ENCODE assay signal across 12 cellular contexts in genomic region chr16:47970291-47970931, GRCh38.
A peak's percentile ranks its signal among the peaks of the same experiment; 100 is the strongest.
DNase-seq lines count a peak whose midpoint lies in the region; ATAC-seq, FAIRE-seq and TF ChIP-seq lines count a peak whose summit lies in the region.
"Had no signal": no experiment of that assay in that cellular context is flagged by ENCODE, and none has a peak within 500 bp of the region (broad histone marks: within the 10 kb centered on the region; RNA-seq: fewer than 3 reads in every experiment).

No MANE protein-coding gene starts in this region.

- no peak overlapping the region for H3K4me3 Mint-ChIP-seq in activated T-cell treated with anti-CD3 and anti-CD28 coated beads, Interleukin-2, amount 50 U/mL, for 24 hours
- H3K4me3 Mint-ChIP-seq in activated CD4-positive, alpha-beta T cell treated with anti-CD3 and anti-CD28 coated beads, Interleukin-2, amount 10 ng/mL, durations not matched to agents 7 days and 5 days, result no peak overlapping the region

- 0% methylated on average over 2 of the region's 2 CpGs for WGBS in GM12878 (ENCODE audit: insufficient coverage, insufficient replicate concordance, low lambda C conversion rate, missing lambda C conversion rate)

- intact Hi-C loops in GM12878 (cut with micrococcal nuclease; ENCODE audit: unreplicated experiment), result no loop called here

- H3K27me3 ChIP-seq in GM12878 (replicated peaks in 1 of 2; ENCODE audit: control insufficient read depth in 2 of 2, insufficient read depth in 2 of 2, low read length in 1 of 2), result no peaks in the 10 kb centered on the region
- H3K27me3 ChIP-seq: tibial nerve had no signal

- RAD21 ChIA-PET in GM12878 (lab: Charles Lee; ENCODE audit: unreplicated experiment), result no interaction called here

- H3K4me1 ChIP-seq in GM12878 (ENCODE audit: control insufficient read depth, insufficient read depth, low read length), result no peaks in the 10 kb centered on the region
- H3K4me1 ChIP-seq: tibial nerve had no signal

- BruUV-seq in GM12878 (replicated peaks; lab: Mats Ljungman, UMichigan), result no TSS peak

- CTCF ChIA-PET in GM12878 (lab: Yijun Ruan, JAX), result no interaction called here
- CTCF ChIA-PET in activated CD4-positive, alpha-beta T cell treated with anti-CD3 and anti-CD28 coated beads, Interleukin-2, amount 10 ng/mL, durations not matched to agents 7 days and 5 days (lab: Charles Lee), result no interaction called here

- no peaks in the 10 kb centered on the region for H3K9me3 ChIP-seq in GM12878 (replicated peaks; ENCODE audit: control insufficient read depth, insufficient read depth, low read length)
- H3K9me3 ChIP-seq: tibial nerve had no signal

- no peak for TF ChIP-seq RAD21 in GM12878 (IDR thresholded peaks at IDR 0.05; ENCODE audit: insufficient read depth, low read depth, low read length)

- FAIRE-seq in GM12878 (lab: Jason Lieb, UNC), result no peak

- ATAC-seq in GM12878, result no peak
- peak; percentile 37 for ATAC-seq in left lobe of liver
- no peak for ATAC-seq in HG03159 (IDR thresholded peaks at IDR 0.05; ENCODE audit: unreplicated experiment)

- no peaks in the 10 kb centered on the region for H3K36me3 Mint-ChIP-seq in activated T-cell treated with anti-CD3 and anti-CD28 coated beads, Interleukin-2, amount 50 U/mL, for 24 hours (ENCODE audit: low read depth)
- H3K36me3 Mint-ChIP-seq in activated CD4-positive, alpha-beta T cell treated with anti-CD3 and anti-CD28 coated beads, Interleukin-2, amount 10 ng/mL, durations not matched to agents 7 days and 5 days (ENCODE audit: low read depth), result no peaks in the 10 kb centered on the region

- in situ Hi-C loops in GM12878 (cut with MboI), result no loop called here

- DNase-seq in ELR (ENCODE audit: low read depth), result peak; percentile 60
- peak; percentile 78 for DNase-seq in M059J (ENCODE audit: low read depth)
- no peak for DNase-seq in GM12878 (ENCODE audit: low read depth, low spot score)
- DNase-seq in left lobe of liver (ENCODE audit: low spot score), result no peak
- no peak for DNase-seq in activated T-cell treated with anti-CD3 and anti-CD28 coated beads, Interleukin-2, amount 50 U/mL, for 24 hours
- no peak for DNase-seq in activated CD4-positive, alpha-beta T cell treated with anti-CD3 and anti-CD28 coated beads, Interleukin-2, amount 10 ng/mL, durations not matched to agents 7 days and 5 days
- no peak for DNase-seq in NCI-H2081 (lab: John Stamatoyannopoulos, UW)
- DNase-seq: NCI-H187 treated with DMSO at 0.1 percent for 48 hours; stimulated activated CD4-positive, alpha-beta T cell treated with anti-CD3 and anti-CD28 coated beads, Interleukin-4, amount 100 ng/mL, for 4 hours had no signal

- H4K20me1 ChIP-seq in GM12878 (ENCODE audit: control insufficient read depth, insufficient read depth), result no peaks in the 10 kb centered on the region

- H3K27ac Mint-ChIP-seq in activated T-cell treated with anti-CD3 and anti-CD28 coated beads, Interleukin-2, amount 50 U/mL, for 24 hours, result no peak overlapping the region
- no peak overlapping the region for H3K27ac Mint-ChIP-seq in activated CD4-positive, alpha-beta T cell treated with anti-CD3 and anti-CD28 coated beads, Interleukin-2, amount 10 ng/mL, durations not matched to agents 7 days and 5 days

- H3K36me3 ChIP-seq in GM12878 (ENCODE audit: control insufficient read depth in 2 of 2, insufficient read depth in 2 of 2, low read length in 1 of 2), result no peaks in the 10 kb centered on the region
- H3K36me3 ChIP-seq: tibial nerve had no signal

- no peaks in the 10 kb centered on the region for H3K79me2 ChIP-seq in GM12878 (ENCODE audit: control insufficient read depth, insufficient read depth, low read length)

- no peak overlapping the region for H2AFZ ChIP-seq in GM12878 (ENCODE audit: control insufficient read depth, low read depth, low read length)

- POLR2A ChIA-PET in GM12878 (lab: Charles Lee), result no interaction called here
- POLR2A ChIA-PET in activated CD4-positive, alpha-beta T cell treated with anti-CD3 and anti-CD28 coated beads, Interleukin-2, amount 10 ng/mL, durations not matched to agents 7 days and 5 days (lab: Charles Lee), result no interaction called here

- SMC1A ChIA-PET in GM12878 (lab: Charles Lee; ENCODE audit: uncharacterized antibody, unreplicated experiment), result no interaction called here

- no peak overlapping the region for H3K4me2 ChIP-seq in GM12878 (ENCODE audit: control insufficient read depth, insufficient read depth)

- no peak overlapping the region for H3K27ac ChIP-seq in GM12878 (ENCODE audit: control insufficient read depth, insufficient read depth)
- H3K27ac ChIP-seq: epithelial cell of prostate, tibial nerve had no signal

- H3K4me3 ChIP-seq in GM12878, result no peak overlapping the region
- H3K4me3 ChIP-seq: tibial nerve had no signal

- H3K27me3 Mint-ChIP-seq in activated T-cell treated with anti-CD3 and anti-CD28 coated beads, Interleukin-2, amount 50 U/mL, for 24 hours, result no peaks in the 10 kb centered on the region
- no peaks in the 10 kb centered on the region for H3K27me3 Mint-ChIP-seq in activated CD4-positive, alpha-beta T cell treated with anti-CD3 and anti-CD28 coated beads, Interleukin-2, amount 10 ng/mL, durations not matched to agents 7 days and 5 days

- TF ChIP-seq CTCF in GM12878 (IDR thresholded peaks at IDR 0.05 in 2 of 3, conservative IDR thresholded peaks at IDR 0.05 in 1 of 3; ENCODE audit: control insufficient read depth in 2 of 3, extremely low read depth in 1 of 3, insufficient read depth in 1 of 3, low read depth in 3 of 3, low read length in 3 of 3), result no peak

- H3K9me3 Mint-ChIP-seq in activated T-cell treated with anti-CD3 and anti-CD28 coated beads, Interleukin-2, amount 50 U/mL, for 24 hours, result no peaks in the 10 kb centered on the region
- H3K9me3 Mint-ChIP-seq in activated CD4-positive, alpha-beta T cell treated with anti-CD3 and anti-CD28 coated beads, Interleukin-2, amount 10 ng/mL, durations not matched to agents 7 days and 5 days, result no peaks in the 10 kb centered on the region

- TF ChIP-seq POLR2A in GM12878 (IDR thresholded peaks at IDR 0.05; ENCODE audit: low read depth, low read length), result no peak

- H3K9ac ChIP-seq in GM12878 (ENCODE audit: control insufficient read depth, insufficient read depth, low read length), result no peak overlapping the region

- H3K4me1 Mint-ChIP-seq in activated T-cell treated with anti-CD3 and anti-CD28 coated beads, Interleukin-2, amount 50 U/mL, for 24 hours (ENCODE audit: low read depth), result no peaks in the 10 kb centered on the region
- no peaks in the 10 kb centered on the region for H3K4me1 Mint-ChIP-seq in activated CD4-positive, alpha-beta T cell treated with anti-CD3 and anti-CD28 coated beads, Interleukin-2, amount 10 ng/mL, durations not matched to agents 7 days and 5 days

- TF ChIP-seq EP300 in GM12878 (IDR thresholded peaks at IDR 0.05; ENCODE audit: borderline replicate concordance in 1 of 2, control insufficient read depth in 1 of 2, low read depth in 2 of 2, low read length in 2 of 2), result no peak

TF ChIP-seq in GM12878, 131 proteins besides CTCF, POLR2A, EP300 and RAD21:
- TF ChIP-seq, protein P1, sequence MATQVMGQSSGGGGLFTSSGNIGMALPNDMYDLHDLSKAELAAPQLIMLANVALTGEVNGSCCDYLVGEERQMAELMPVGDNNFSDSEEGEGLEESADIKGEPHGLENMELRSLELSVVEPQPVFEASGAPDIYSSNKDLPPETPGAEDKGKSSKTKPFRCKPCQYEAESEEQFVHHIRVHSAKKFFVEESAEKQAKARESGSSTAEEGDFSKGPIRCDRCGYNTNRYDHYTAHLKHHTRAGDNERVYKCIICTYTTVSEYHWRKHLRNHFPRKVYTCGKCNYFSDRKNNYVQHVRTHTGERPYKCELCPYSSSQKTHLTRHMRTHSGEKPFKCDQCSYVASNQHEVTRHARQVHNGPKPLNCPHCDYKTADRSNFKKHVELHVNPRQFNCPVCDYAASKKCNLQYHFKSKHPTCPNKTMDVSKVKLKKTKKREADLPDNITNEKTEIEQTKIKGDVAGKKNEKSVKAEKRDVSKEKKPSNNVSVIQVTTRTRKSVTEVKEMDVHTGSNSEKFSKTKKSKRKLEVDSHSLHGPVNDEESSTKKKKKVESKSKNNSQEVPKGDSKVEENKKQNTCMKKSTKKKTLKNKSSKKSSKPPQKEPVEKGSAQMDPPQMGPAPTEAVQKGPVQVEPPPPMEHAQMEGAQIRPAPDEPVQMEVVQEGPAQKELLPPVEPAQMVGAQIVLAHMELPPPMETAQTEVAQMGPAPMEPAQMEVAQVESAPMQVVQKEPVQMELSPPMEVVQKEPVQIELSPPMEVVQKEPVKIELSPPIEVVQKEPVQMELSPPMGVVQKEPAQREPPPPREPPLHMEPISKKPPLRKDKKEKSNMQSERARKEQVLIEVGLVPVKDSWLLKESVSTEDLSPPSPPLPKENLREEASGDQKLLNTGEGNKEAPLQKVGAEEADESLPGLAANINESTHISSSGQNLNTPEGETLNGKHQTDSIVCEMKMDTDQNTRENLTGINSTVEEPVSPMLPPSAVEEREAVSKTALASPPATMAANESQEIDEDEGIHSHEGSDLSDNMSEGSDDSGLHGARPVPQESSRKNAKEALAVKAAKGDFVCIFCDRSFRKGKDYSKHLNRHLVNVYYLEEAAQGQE (IDR thresholded peaks at IDR 0.05; ENCODE audit: low read depth, low read length), result peak; percentile 85
- TF ChIP-seq CBX5 (IDR thresholded peaks at IDR 0.05; ENCODE audit: low read depth), result no peak
- TF ChIP-seq MEF2B (IDR thresholded peaks at IDR 0.05; ENCODE audit: partially characterized antibody, poor library complexity, severe bottlenecking), result no peak
- TF ChIP-seq BMI1 (IDR thresholded peaks at IDR 0.05; ENCODE audit: borderline replicate concordance), result no peak
- TF ChIP-seq KAT2A (conservative IDR thresholded peaks at IDR 0.05; ENCODE audit: control insufficient read depth, low read depth, low read length), result no peak
- no peak for TF ChIP-seq SPI1 (IDR thresholded peaks at IDR 0.05; ENCODE audit: borderline replicate concordance, insufficient read depth, low read depth, low read length)
- no peak for TF ChIP-seq CHD2 (IDR thresholded peaks at IDR 0.05; ENCODE audit: borderline replicate concordance, low read depth, low read length)
- no peak for TF ChIP-seq POLR2AphosphoS5 (IDR thresholded peaks at IDR 0.05; ENCODE audit: low read length)

Comparison
In these comparisons a context has a peak if more than half of its experiments do, and no peak if none do; other contexts are left out.
1. DNase-seq: peak in ELR (single experiment) and M059J (single experiment); none in GM12878 (single experiment), left lobe of liver (single experiment), activated T-cell treated with anti-CD3 and anti-CD28 coated beads, Interleukin-2, amount 50 U/mL, for 24 hours (single experiment), activated CD4-positive, alpha-beta T cell treated with anti-CD3 and anti-CD28 coated beads, Interleukin-2, amount 10 ng/mL, durations not matched to agents 7 days and 5 days (single experiment) and NCI-H2081 (0 of 2).